In genomic region chr15:73865379-73865778, GRCh38 we compare ENCODE assay signal across 22 cellular contexts. TPM values are rescaled to one million over a fixed set of nuclear protein-coding genes. Genes with fewer than 3 reads are reported as not detected.
"Had no signal": no experiment of that assay in that cellular context is flagged by ENCODE, and none has a peak within 500 bp of the region (broad histone marks: within the 10 kb centered on the region; RNA-seq: fewer than 3 reads in every experiment).

No MANE protein-coding gene starts in this region.

- H3K4me3 ChIP-seq: SJSA1, SK-N-MC had no signal

- H3K36me3 ChIP-seq: SJSA1 had no signal

- H3K4me1 ChIP-seq: SJSA1 had no signal

- H3K9me3 ChIP-seq: SJSA1 had no signal

- DNase-seq: Kasumi-1, KBM-7, MM.1S, NCI-H1092 treated with DMSO at 0.1 percent for 48 hours, NCI-H1436, NCI-H187, NCI-H2029, NCI-H2081 treated with DMSO at 0.1 percent for 48 hours, NCI-H2171, NCI-H226, NCI-H446, NCI-H510A, NCI-H524 treated with DMSO at 0.1 percent for 48 hours, NCI-H69, NCI-H774, Right ventricle myocardium superior, RPMI8226, SIG-M5 had no signal

- H3K27ac ChIP-seq: SJSA1, SK-N-MC had no signal

RNA-seq across cellular contexts. Expression of gene TBC1D21, which starts 8.0 kb away (rescaled TPM):
- total RNA-seq: HT-29, M059J, Right ventricle myocardium superior, SJSA1 had no signal
